ENCODE assay signal across 8 cellular contexts in the genomic region with DNA sequence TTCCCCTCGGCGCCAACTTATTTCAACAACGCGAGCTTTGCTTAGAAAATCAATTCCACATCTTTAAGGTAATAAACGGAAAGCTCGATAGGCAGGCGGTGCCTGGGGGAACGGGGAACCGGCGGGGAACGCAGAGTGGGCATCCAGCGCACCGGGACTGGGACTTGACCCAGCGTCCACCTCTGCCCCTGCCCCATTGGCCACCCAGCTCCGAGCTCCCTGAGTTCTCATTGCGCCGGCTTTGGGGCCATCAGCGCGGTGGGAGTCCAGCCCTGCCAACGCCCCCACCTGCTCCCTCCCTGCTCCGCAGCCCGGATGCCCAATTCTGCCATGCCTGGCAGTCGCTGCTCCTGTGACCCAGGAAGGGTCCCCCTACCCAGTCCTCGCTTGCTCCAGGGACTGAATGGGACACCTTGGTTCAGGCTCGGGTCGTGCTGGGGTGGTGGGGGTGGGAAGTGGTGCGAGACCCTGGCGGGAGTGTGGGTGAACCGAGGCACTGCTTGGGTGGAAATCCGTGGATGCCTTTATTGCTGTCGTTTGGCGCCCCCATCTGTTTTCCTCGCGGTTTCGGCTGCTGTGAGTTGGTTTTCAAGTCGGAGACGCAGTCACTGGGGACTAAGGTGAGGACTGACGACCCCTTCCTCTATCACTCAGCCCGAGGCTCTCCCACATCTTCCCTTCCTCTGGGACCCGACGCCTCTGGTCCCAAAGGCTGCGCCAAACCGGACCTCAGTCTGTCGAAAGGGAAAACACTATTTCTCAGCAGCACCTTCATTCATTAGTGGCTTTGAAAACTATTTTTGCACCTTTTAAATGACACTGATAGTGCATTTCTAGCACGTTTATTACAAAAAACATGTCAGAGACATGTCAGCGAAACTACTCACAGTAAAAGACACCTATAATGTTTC. TPM values are rescaled to one million over a fixed set of nuclear protein-coding genes. Genes with fewer than 3 reads are reported as not detected.
DNase-seq lines count a peak whose midpoint lies in the region; ATAC-seq and TF ChIP-seq lines count a peak whose summit lies in the region.

No MANE protein-coding gene starts in this region.

- peaks cover 14% of the 10 kb centered on the region for H3K36me3 Mint-ChIP-seq in activated naive CD4-positive, alpha-beta T cell treated with anti-CD3 and anti-CD28 coated beads, Interleukin-2, amount 10 ng/mL, durations not matched to agents 7 days and 5 days

- H3K4me1 ChIP-seq in mucosa of descending colon (ENCODE audit: low read depth), result peaks cover 23% of the 10 kb centered on the region

- no peak overlapping the region for H3K4me3 ChIP-seq in mucosa of descending colon

- in situ Hi-C loops in T47D (cut with HindIII; ENCODE audit: low pct_unique_long_range_greater_than_20kb, low sequenced_read_pairs), result no loop called here

- intact Hi-C loops in mucosa of descending colon (cut with DNase I, micrococcal nuclease), result loop anchor here in 1 of 2 donors (10.0 kb wide), 1 partner anchor 721 kb away; no protein-coding TSS in a partner anchor

- CTCF ChIA-PET in activated naive CD4-positive, alpha-beta T cell treated with anti-CD3 and anti-CD28 coated beads, Interleukin-2, amount 10 ng/mL, durations not matched to agents 7 days and 5 days (lab: Charles Lee), result interaction anchor here (1.1 to 1.9 kb wide), 3 partner anchors 35 to 396 kb away, joined by 3 to 6 read pairs (median 3); no protein-coding TSS in a partner anchor

- peak; percentile 16 for ATAC-seq in mucosa of descending colon

- peaks cover 6% of the 10 kb centered on the region for H3K4me1 Mint-ChIP-seq in activated naive CD4-positive, alpha-beta T cell treated with anti-CD3 and anti-CD28 coated beads, Interleukin-2, amount 10 ng/mL, durations not matched to agents 7 days and 5 days

- no peak for DNase-seq in activated naive CD4-positive, alpha-beta T cell treated with anti-CD3 and anti-CD28 coated beads, Interleukin-2, amount 10 ng/mL, durations not matched to agents 7 days and 5 days
- no peak for DNase-seq in activated naive CD4-positive, alpha-beta T cell treated with Interleukin-2 at 50 U/mL for 16 hours
- DNase-seq in NCI-H2196 treated with DMSO at 0.1 percent for 48 hours (lab: John Stamatoyannopoulos, UW; ENCODE audit: unreplicated experiment) (peak; percentile 65), T47D (ENCODE audit: low read depth in 1 of 2, low spot score in 1 of 2) (peak; percentile 59 to 83), mucosa of descending colon (peak; percentile 50 to 63 (median 55)), kidney glomerular epithelial cell (lab: John Stamatoyannopoulos, UW) (no peak), hepatic stellate cell (ENCODE audit: low spot score) (no peak)
- DNase-seq in activated CD4-positive, CD25-positive, alpha-beta regulatory T cell treated with anti-CD3 and anti-CD28 coated beads, Interleukin-2, amount 50 U/mL, for 72 hours, result no peak

- H3K9me3 ChIP-seq in mucosa of descending colon, result no peaks in the 10 kb centered on the region

- peaks cover 4% of the 10 kb centered on the region for H3K9me3 Mint-ChIP-seq in activated naive CD4-positive, alpha-beta T cell treated with anti-CD3 and anti-CD28 coated beads, Interleukin-2, amount 10 ng/mL, durations not matched to agents 7 days and 5 days

- peaks cover 98% of the 10 kb centered on the region for H3K27me3 Mint-ChIP-seq in activated naive CD4-positive, alpha-beta T cell treated with anti-CD3 and anti-CD28 coated beads, Interleukin-2, amount 10 ng/mL, durations not matched to agents 7 days and 5 days

- H3K27ac Mint-ChIP-seq in activated naive CD4-positive, alpha-beta T cell treated with anti-CD3 and anti-CD28 coated beads, Interleukin-2, amount 10 ng/mL, durations not matched to agents 7 days and 5 days, result peak overlapping the region; percentile 50

- H3K4me3 Mint-ChIP-seq in activated naive CD4-positive, alpha-beta T cell treated with anti-CD3 and anti-CD28 coated beads, Interleukin-2, amount 10 ng/mL, durations not matched to agents 7 days and 5 days, result no peak overlapping the region

- H3K36me3 ChIP-seq in mucosa of descending colon (ENCODE audit: low read depth), result no peaks in the 10 kb centered on the region

- TF ChIP-seq CTCF in mucosa of descending colon (IDR thresholded peaks at IDR 0.05), result no peak

RNA-seq across cellular contexts. Expression of a gene that starts 2.4 kb away (rescaled TPM):
- under 1 TPM in 1 of 3 donors, not detected in 2; 0.12 TPM for total RNA-seq in mucosa of descending colon

RNA-seq across cellular contexts. Expression of a gene that starts 6.4 kb away (rescaled TPM):
- 1 to 10 TPM in 2 of 3 donors, not detected in 1; 1.1 to 1.5 TPM for total RNA-seq in mucosa of descending colon

RNA-seq across cellular contexts. Expression of a gene that starts 13.5 kb away (rescaled TPM):
- not detected for total RNA-seq in mucosa of descending colon

RNA-seq across cellular contexts. Expression of a gene that starts 21.0 kb away (rescaled TPM):
- total RNA-seq in mucosa of descending colon, result 1 to 10 TPM; 1.2 to 2.1 (median 2.1) TPM

RNA-seq across cellular contexts. Expression of a gene that starts 30.5 kb away (rescaled TPM):
- 1 to 10 TPM; 1.8 to 4.1 (median 3.0) TPM for total RNA-seq in mucosa of descending colon

Comparison
In these comparisons a context has a peak if more than half of its experiments do, and no peak if none do; other contexts are left out.
1. DNase-seq: peak in NCI-H2196 treated with DMSO at 0.1 percent for 48 hours (single experiment), T47D (2 of 2) and mucosa of descending colon (3 of 3); none in activated naive CD4-positive, alpha-beta T cell treated with anti-CD3 and anti-CD28 coated beads, Interleukin-2, amount 10 ng/mL, durations not matched to agents 7 days and 5 days (single experiment), activated naive CD4-positive, alpha-beta T cell treated with Interleukin-2 at 50 U/mL for 16 hours (single experiment), kidney glomerular epithelial cell (single experiment), hepatic stellate cell (single experiment) and activated CD4-positive, CD25-positive, alpha-beta regulatory T cell treated with anti-CD3 and anti-CD28 coated beads, Interleukin-2, amount 50 U/mL, for 72 hours (single experiment).